In genomic region chr17:62470666-62471379, GRCh38 we compare ENCODE assay signal across 8 cellular contexts. TPM values are rescaled to one million over a fixed set of nuclear protein-coding genes. Genes with fewer than 3 reads are reported as not detected.
DNase-seq lines count a peak whose midpoint lies in the region; ATAC-seq and TF ChIP-seq lines count a peak whose summit lies in the region.
"Not testable (repeated sequence)": the region's sequence is repeated elsewhere in the genome, so short reads cannot be mapped to it uniquely, and the experiment has no call there.

No MANE protein-coding gene starts in this region.

- in situ Hi-C loops in Panc1 (cut with HindIII; ENCODE audit: low pct_unique_long_range_greater_than_20kb, low sequenced_read_pairs): not testable (repeated sequence)

- H3K36me3 Mint-ChIP-seq in activated CD4-positive, alpha-beta memory T cell treated with anti-CD3 and anti-CD28 coated beads, Interleukin-2, amount 10 ng/mL, durations not matched to agents 7 days and 5 days (ENCODE audit: low read depth): not testable (repeated sequence)

- intact Hi-C loops in Panc1 (cut with micrococcal nuclease; ENCODE audit: unreplicated experiment): not testable (repeated sequence)

- not testable (repeated sequence) for H3K9me3 Mint-ChIP-seq in activated CD4-positive, alpha-beta memory T cell treated with anti-CD3 and anti-CD28 coated beads, Interleukin-2, amount 10 ng/mL, durations not matched to agents 7 days and 5 days

- H3K27ac Mint-ChIP-seq in activated CD4-positive, alpha-beta memory T cell treated with anti-CD3 and anti-CD28 coated beads, Interleukin-2, amount 10 ng/mL, durations not matched to agents 7 days and 5 days: not testable (repeated sequence)

- DNase-seq in EL: peak; percentile 65
- DNase-seq in NCI-H1417 (lab: John Stamatoyannopoulos, UW): peak; percentile 55 to 95 (median 81)
- peak; percentile 27 for DNase-seq in Panc1 (ENCODE audit: low read depth, low spot score)
- DNase-seq in activated CD4-positive, alpha-beta memory T cell treated with anti-CD3 and anti-CD28 coated beads, Interleukin-2, amount 10 ng/mL, durations not matched to agents 7 days and 5 days: peak; percentile 43
- DNase-seq in cardiac fibroblast (ENCODE audit: low read depth in 2 of 2): peak; percentile 63 to 74
- DNase-seq in hepatic stellate cell (ENCODE audit: low spot score): peak; percentile 37
- peak; percentile 33 for DNase-seq in retinal pigment epithelial cell (ENCODE audit: low read depth)
- peak; percentile 36 for DNase-seq in superior temporal gyrus (ENCODE audit: extremely low spot score)

- H3K27me3 ChIP-seq in Panc1 (ENCODE audit: control insufficient read depth, insufficient read depth, low read length): not testable (repeated sequence)

- peak; percentile 73 for ATAC-seq in Panc1

- not testable (repeated sequence) for H3K4me3 ChIP-seq in Panc1 (ENCODE audit: low read depth in 2 of 2, low read length in 2 of 2); cardiac fibroblast (replicated peaks in 1 of 2; ENCODE audit: low read depth in 2 of 2, low read length in 2 of 2); retinal pigment epithelial cell (ENCODE audit: low read length)

- POLR2A ChIA-PET in Panc1 (lab: Charles Lee): interaction anchor here (0.7 kb wide), 2 partner anchors 108 to 163 kb away, joined by 4 to 6 read pairs; no protein-coding TSS in a partner anchor
- POLR2A ChIA-PET in activated CD4-positive, alpha-beta memory T cell treated with anti-CD3 and anti-CD28 coated beads, Interleukin-2, amount 10 ng/mL, durations not matched to agents 7 days and 5 days (lab: Charles Lee): not testable (repeated sequence)

- H3K36me3 ChIP-seq in Panc1 (ENCODE audit: control insufficient read depth, insufficient read depth, low read length): not testable (repeated sequence)

- not testable (repeated sequence) for H3K4me1 Mint-ChIP-seq in activated CD4-positive, alpha-beta memory T cell treated with anti-CD3 and anti-CD28 coated beads, Interleukin-2, amount 10 ng/mL, durations not matched to agents 7 days and 5 days

- not testable (repeated sequence) for H3K27me3 Mint-ChIP-seq in activated CD4-positive, alpha-beta memory T cell treated with anti-CD3 and anti-CD28 coated beads, Interleukin-2, amount 10 ng/mL, durations not matched to agents 7 days and 5 days

- not testable (repeated sequence) for H3K4me3 Mint-ChIP-seq in activated CD4-positive, alpha-beta memory T cell treated with anti-CD3 and anti-CD28 coated beads, Interleukin-2, amount 10 ng/mL, durations not matched to agents 7 days and 5 days

- H3K27ac ChIP-seq in Panc1 (ENCODE audit: low read length): peak overlapping the region; percentile 29; the same call in 1 of the 2 replicates

- BruUV-seq in Panc1 (replicated peaks; lab: Mats Ljungman, UMichigan): not testable (repeated sequence)

- not testable (repeated sequence) for TF ChIP-seq CTCF in Panc1 (IDR thresholded peaks at IDR 0.05); cardiac fibroblast (IDR thresholded peaks at IDR 0.05; ENCODE audit: low read depth, low read length); retinal pigment epithelial cell (conservative IDR thresholded peaks at IDR 0.05; ENCODE audit: low read depth, low read length)

- peaks cover 23% of the 10 kb centered on the region for H3K4me1 ChIP-seq in Panc1 (ENCODE audit: control insufficient read depth, insufficient read depth, low read length)

- not testable (repeated sequence) for H3K9me3 ChIP-seq in Panc1 (ENCODE audit: control insufficient read depth, insufficient read depth, low read depth, low read length)

- CTCF ChIA-PET in Panc1 (lab: Charles Lee); activated CD4-positive, alpha-beta memory T cell treated with anti-CD3 and anti-CD28 coated beads, Interleukin-2, amount 10 ng/mL, durations not matched to agents 7 days and 5 days (lab: Charles Lee): not testable (repeated sequence)

RNA-seq across cellular contexts. Expression of gene TLK2, which starts 7.8 kb away (rescaled TPM):
- total RNA-seq in Panc1 (2021; ENCODE audit: unreplicated experiment): 54.6 TPM
- 44.0 TPM for polyA plus RNA-seq in Panc1 (2012; ENCODE audit: insufficient read length)
- total RNA-seq in activated CD4-positive, alpha-beta memory T cell treated with anti-CD3 and anti-CD28 coated beads, Interleukin-2, amount 10 ng/mL, durations not matched to agents 7 days and 5 days: 10 to 100 TPM; 42.2 to 46.1 TPM

RNA-seq across cellular contexts. Expression of gene METTL2A, which starts 47.1 kb away (rescaled TPM):
- total RNA-seq in Panc1 (2021; ENCODE audit: unreplicated experiment): 34.2 TPM
- polyA plus RNA-seq in Panc1 (2012; ENCODE audit: insufficient read length): 17.3 TPM
- total RNA-seq in activated CD4-positive, alpha-beta memory T cell treated with anti-CD3 and anti-CD28 coated beads, Interleukin-2, amount 10 ng/mL, durations not matched to agents 7 days and 5 days: 10 to 100 TPM; 16.6 to 16.7 TPM

Comparison
In these comparisons a context has a peak if more than half of its experiments do, and no peak if none do; other contexts are left out.
1. DNase-seq: peak in every context shown above with its lines; median percentile 81 in NCI-H1417; 68 in cardiac fibroblast; 65 in EL; 43 in activated CD4-positive, alpha-beta memory T cell treated with anti-CD3 and anti-CD28 coated beads, Interleukin-2, amount 10 ng/mL, durations not matched to agents 7 days and 5 days; 37 in hepatic stellate cell; 36 in superior temporal gyrus; 33 in retinal pigment epithelial cell; 27 in Panc1.